1 cellular context compared by ENCODE assay signal in the genomic region with DNA sequence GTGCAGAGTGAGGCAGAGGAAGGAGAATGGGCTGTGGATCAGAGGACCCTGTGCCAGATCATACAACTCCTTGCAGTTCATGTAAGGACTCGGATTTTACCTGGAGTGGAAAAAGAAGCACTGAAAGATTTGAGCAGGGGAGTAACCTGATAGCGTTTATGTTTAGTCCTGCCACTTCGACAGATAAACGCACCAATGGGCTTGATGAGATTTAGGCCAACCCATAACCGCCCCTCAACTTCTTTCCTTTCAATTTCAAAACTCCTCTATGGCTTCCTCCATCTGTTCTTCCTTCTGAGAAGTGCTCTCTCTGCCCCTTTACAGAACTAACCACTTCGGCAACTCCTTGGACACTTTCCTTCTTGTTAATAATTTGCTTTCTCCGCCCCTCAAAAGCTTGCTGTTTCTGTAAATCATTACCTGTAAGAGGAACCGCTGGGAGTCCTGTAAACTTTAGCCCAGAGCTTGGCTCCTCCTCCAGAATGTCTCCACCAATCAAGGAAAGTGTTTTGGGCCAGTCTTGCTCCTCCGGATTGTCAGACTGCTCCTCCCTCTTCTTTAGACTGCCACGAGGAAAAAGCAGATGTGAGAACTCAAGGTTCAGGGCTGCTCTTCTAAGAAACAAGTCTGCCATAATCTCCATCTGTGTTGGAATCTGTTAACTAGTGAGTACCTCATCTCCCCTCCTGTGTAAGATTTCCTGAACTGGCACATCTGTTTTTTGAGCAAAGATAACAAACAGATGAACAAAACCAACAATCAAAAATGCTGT.
TF ChIP-seq lines count a peak whose summit lies in the region.

A gene with protein sequence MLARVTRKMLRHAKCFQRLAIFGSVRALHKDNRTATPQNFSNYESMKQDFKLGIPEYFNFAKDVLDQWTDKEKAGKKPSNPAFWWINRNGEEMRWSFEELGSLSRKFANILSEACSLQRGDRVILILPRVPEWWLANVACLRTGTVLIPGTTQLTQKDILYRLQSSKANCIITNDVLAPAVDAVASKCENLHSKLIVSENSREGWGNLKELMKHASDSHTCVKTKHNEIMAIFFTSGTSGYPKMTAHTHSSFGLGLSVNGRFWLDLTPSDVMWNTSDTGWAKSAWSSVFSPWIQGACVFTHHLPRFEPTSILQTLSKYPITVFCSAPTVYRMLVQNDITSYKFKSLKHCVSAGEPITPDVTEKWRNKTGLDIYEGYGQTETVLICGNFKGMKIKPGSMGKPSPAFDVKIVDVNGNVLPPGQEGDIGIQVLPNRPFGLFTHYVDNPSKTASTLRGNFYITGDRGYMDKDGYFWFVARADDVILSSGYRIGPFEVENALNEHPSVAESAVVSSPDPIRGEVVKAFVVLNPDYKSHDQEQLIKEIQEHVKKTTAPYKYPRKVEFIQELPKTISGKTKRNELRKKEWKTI (plus strand): TSS at position 554 of the 772 bp plus-strand sequence. CDS start 6,021 bp downstream, outside the sequence.

TF ChIP-seq in K562, 482 proteins besides CTCF, POLR2A, EP300 and RAD21 (continued from another document and continues in another):
- no peak for TF ChIP-seq TRIM24 (IDR thresholded peaks at IDR 0.05)
- peak; percentile 98 for TF ChIP-seq MYBL2 (IDR thresholded peaks at IDR 0.05; ENCODE audit: low read depth)
- no peak for TF ChIP-seq MYBL2 (CRISPR knock-in tag; IDR thresholded peaks at IDR 0.05; ENCODE audit: borderline replicate concordance)
- TF ChIP-seq FOS (IDR thresholded peaks at IDR 0.05; ENCODE audit: extremely low read depth, insufficient read length) = no peak
- TF ChIP-seq NFE2L1 (tag; IDR thresholded peaks at IDR 0.05; ENCODE audit: borderline replicate concordance, low read depth) = no peak
- TF ChIP-seq BRCA1 (IDR thresholded peaks at IDR 0.05) = no peak
- TF ChIP-seq BRCA1 (CRISPR knock-in tag; IDR thresholded peaks at IDR 0.05) = no peak
- TF ChIP-seq SRSF7 (optimal IDR thresholded peaks at IDR 0.05; ENCODE audit: low read depth, low read length) = no peak
- no peak for TF ChIP-seq HMGN3 (IDR thresholded peaks at IDR 0.05; ENCODE audit: borderline replicate concordance, extremely low read depth, insufficient read length, low read depth, low read length)
- TF ChIP-seq, protein P1, sequence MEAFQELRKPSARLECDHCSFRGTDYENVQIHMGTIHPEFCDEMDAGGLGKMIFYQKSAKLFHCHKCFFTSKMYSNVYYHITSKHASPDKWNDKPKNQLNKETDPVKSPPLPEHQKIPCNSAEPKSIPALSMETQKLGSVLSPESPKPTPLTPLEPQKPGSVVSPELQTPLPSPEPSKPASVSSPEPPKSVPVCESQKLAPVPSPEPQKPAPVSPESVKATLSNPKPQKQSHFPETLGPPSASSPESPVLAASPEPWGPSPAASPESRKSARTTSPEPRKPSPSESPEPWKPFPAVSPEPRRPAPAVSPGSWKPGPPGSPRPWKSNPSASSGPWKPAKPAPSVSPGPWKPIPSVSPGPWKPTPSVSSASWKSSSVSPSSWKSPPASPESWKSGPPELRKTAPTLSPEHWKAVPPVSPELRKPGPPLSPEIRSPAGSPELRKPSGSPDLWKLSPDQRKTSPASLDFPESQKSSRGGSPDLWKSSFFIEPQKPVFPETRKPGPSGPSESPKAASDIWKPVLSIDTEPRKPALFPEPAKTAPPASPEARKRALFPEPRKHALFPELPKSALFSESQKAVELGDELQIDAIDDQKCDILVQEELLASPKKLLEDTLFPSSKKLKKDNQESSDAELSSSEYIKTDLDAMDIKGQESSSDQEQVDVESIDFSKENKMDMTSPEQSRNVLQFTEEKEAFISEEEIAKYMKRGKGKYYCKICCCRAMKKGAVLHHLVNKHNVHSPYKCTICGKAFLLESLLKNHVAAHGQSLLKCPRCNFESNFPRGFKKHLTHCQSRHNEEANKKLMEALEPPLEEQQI (IDR thresholded peaks at IDR 0.05) = peak; percentile 55
- TF ChIP-seq ZNF133 (CRISPR knock-in tag; IDR thresholded peaks at IDR 0.05) = no peak
- TF ChIP-seq TCF7 (IDR thresholded peaks at IDR 0.05; ENCODE audit: borderline replicate concordance) = no peak
- no peak for TF ChIP-seq MTA2 (IDR thresholded peaks at IDR 0.05; ENCODE audit: low read depth)
- no peak for TF ChIP-seq ZNF561 (CRISPR knock-in tag; conservative IDR thresholded peaks at IDR 0.05)
- peak; percentile 56; the same call in 1 of the 2 replicates for TF ChIP-seq SPI1 (IDR thresholded peaks at IDR 0.05; ENCODE audit: borderline replicate concordance, low read depth, low read length)
- TF ChIP-seq, protein P2, sequence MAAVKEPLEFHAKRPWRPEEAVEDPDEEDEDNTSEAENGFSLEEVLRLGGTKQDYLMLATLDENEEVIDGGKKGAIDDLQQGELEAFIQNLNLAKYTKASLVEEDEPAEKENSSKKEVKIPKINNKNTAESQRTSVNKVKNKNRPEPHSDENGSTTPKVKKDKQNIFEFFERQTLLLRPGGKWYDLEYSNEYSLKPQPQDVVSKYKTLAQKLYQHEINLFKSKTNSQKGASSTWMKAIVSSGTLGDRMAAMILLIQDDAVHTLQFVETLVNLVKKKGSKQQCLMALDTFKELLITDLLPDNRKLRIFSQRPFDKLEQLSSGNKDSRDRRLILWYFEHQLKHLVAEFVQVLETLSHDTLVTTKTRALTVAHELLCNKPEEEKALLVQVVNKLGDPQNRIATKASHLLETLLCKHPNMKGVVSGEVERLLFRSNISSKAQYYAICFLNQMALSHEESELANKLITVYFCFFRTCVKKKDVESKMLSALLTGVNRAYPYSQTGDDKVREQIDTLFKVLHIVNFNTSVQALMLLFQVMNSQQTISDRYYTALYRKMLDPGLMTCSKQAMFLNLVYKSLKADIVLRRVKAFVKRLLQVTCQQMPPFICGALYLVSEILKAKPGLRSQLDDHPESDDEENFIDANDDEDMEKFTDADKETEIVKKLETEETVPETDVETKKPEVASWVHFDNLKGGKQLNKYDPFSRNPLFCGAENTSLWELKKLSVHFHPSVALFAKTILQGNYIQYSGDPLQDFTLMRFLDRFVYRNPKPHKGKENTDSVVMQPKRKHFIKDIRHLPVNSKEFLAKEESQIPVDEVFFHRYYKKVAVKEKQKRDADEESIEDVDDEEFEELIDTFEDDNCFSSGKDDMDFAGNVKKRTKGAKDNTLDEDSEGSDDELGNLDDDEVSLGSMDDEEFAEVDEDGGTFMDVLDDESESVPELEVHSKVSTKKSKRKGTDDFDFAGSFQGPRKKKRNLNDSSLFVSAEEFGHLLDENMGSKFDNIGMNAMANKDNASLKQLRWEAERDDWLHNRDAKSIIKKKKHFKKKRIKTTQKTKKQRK (IDR thresholded peaks at IDR 0.05; ENCODE audit: borderline replicate concordance, low read depth, low read length) = no peak
- TF ChIP-seq, protein P3, sequence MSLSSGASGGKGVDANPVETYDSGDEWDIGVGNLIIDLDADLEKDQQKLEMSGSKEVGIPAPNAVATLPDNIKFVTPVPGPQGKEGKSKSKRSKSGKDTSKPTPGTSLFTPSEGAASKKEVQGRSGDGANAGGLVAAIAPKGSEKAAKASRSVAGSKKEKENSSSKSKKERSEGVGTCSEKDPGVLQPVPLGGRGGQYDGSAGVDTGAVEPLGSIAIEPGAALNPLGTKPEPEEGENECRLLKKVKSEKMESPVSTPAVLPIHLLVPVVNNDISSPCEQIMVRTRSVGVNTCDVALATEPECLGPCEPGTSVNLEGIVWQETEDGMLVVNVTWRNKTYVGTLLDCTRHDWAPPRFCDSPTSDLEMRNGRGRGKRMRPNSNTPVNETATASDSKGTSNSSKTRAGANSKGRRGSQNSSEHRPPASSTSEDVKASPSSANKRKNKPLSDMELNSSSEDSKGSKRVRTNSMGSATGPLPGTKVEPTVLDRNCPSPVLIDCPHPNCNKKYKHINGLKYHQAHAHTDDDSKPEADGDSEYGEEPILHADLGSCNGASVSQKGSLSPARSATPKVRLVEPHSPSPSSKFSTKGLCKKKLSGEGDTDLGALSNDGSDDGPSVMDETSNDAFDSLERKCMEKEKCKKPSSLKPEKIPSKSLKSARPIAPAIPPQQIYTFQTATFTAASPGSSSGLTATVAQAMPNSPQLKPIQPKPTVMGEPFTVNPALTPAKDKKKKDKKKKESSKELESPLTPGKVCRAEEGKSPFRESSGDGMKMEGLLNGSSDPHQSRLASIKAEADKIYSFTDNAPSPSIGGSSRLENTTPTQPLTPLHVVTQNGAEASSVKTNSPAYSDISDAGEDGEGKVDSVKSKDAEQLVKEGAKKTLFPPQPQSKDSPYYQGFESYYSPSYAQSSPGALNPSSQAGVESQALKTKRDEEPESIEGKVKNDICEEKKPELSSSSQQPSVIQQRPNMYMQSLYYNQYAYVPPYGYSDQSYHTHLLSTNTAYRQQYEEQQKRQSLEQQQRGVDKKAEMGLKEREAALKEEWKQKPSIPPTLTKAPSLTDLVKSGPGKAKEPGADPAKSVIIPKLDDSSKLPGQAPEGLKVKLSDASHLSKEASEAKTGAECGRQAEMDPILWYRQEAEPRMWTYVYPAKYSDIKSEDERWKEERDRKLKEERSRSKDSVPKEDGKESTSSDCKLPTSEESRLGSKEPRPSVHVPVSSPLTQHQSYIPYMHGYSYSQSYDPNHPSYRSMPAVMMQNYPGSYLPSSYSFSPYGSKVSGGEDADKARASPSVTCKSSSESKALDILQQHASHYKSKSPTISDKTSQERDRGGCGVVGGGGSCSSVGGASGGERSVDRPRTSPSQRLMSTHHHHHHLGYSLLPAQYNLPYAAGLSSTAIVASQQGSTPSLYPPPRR (CRISPR knock-in tag; IDR thresholded peaks at IDR 0.05; ENCODE audit: borderline replicate concordance) = no peak
- no peak for TF ChIP-seq NONO (IDR thresholded peaks at IDR 0.05; ENCODE audit: low read depth in 2 of 2, low read length in 1 of 2)
- TF ChIP-seq, protein P4, sequence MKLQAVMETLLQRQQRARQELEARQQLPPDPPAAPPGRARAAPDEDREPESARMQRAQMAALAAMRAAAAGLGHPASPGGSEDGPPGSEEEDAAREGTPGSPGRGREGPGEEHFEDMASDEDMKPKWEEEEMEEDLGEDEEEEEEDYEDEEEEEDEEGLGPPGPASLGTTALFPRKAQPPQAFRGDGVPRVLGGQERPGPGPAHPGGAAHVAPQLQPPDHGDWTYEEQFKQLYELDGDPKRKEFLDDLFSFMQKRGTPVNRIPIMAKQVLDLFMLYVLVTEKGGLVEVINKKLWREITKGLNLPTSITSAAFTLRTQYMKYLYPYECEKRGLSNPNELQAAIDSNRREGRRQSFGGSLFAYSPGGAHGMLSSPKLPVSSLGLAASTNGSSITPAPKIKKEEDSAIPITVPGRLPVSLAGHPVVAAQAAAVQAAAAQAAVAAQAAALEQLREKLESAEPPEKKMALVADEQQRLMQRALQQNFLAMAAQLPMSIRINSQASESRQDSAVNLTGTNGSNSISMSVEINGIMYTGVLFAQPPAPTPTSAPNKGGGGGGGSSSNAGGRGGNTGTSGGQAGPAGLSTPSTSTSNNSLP (IDR thresholded peaks at IDR 0.05; ENCODE audit: borderline replicate concordance, low read depth, low read length) = 0 out of 2 replicates have a peak, but pooled peaks have one; percentile 14
- no peak for TF ChIP-seq ZNF551 (CRISPR knock-in tag; IDR thresholded peaks at IDR 0.05)
- 0 out of 2 replicates have a peak, but pooled peaks have one; percentile 20 for TF ChIP-seq ELF4 (CRISPR knock-in tag; IDR thresholded peaks at IDR 0.05)
- TF ChIP-seq, protein P5, sequence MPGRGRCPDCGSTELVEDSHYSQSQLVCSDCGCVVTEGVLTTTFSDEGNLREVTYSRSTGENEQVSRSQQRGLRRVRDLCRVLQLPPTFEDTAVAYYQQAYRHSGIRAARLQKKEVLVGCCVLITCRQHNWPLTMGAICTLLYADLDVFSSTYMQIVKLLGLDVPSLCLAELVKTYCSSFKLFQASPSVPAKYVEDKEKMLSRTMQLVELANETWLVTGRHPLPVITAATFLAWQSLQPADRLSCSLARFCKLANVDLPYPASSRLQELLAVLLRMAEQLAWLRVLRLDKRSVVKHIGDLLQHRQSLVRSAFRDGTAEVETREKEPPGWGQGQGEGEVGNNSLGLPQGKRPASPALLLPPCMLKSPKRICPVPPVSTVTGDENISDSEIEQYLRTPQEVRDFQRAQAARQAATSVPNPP (IDR thresholded peaks at IDR 0.05; ENCODE audit: borderline replicate concordance, insufficient read depth, insufficient read length) = no peak
- TF ChIP-seq, protein P6, sequence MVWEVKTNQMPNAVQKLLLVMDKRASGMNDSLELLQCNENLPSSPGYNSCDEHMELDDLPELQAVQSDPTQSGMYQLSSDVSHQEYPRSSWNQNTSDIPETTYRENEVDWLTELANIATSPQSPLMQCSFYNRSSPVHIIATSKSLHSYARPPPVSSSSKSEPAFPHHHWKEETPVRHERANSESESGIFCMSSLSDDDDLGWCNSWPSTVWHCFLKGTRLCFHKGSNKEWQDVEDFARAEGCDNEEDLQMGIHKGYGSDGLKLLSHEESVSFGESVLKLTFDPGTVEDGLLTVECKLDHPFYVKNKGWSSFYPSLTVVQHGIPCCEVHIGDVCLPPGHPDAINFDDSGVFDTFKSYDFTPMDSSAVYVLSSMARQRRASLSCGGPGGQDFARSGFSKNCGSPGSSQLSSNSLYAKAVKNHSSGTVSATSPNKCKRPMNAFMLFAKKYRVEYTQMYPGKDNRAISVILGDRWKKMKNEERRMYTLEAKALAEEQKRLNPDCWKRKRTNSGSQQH (CRISPR knock-in tag; IDR thresholded peaks at IDR 0.05) = 0 out of 2 replicates have a peak, but pooled peaks have one; percentile 35
- no peak for TF ChIP-seq RBM14 (IDR thresholded peaks at IDR 0.05; ENCODE audit: borderline replicate concordance, insufficient read depth, low read depth, low read length)
- TF ChIP-seq, protein P7, sequence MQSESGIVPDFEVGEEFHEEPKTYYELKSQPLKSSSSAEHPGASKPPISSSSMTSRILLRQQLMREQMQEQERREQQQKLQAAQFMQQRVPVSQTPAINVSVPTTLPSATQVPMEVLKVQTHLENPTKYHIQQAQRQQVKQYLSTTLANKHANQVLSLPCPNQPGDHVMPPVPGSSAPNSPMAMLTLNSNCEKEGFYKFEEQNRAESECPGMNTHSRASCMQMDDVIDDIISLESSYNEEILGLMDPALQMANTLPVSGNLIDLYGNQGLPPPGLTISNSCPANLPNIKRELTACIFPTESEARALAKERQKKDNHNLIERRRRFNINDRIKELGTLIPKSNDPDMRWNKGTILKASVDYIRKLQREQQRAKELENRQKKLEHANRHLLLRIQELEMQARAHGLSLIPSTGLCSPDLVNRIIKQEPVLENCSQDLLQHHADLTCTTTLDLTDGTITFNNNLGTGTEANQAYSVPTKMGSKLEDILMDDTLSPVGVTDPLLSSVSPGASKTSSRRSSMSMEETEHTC (IDR thresholded peaks at IDR 0.05) = no peak
- no peak for TF ChIP-seq ZNF282 (CRISPR knock-in tag; IDR thresholded peaks at IDR 0.05)
- TF ChIP-seq ZFP1 (CRISPR knock-in tag; IDR thresholded peaks at IDR 0.05) = no peak
- TF ChIP-seq PCBP2 (IDR thresholded peaks at IDR 0.05; ENCODE audit: low read depth, low read length, poor library complexity, severe bottlenecking) = no peak
- no peak for TF ChIP-seq CEBPG (CRISPR knock-in tag; IDR thresholded peaks at IDR 0.05)
- no peak for TF ChIP-seq CEBPG (tag; conservative IDR thresholded peaks at IDR 0.05 in 1 of 2, IDR thresholded peaks at IDR 0.05 in 1 of 2)
- TF ChIP-seq, protein P8, sequence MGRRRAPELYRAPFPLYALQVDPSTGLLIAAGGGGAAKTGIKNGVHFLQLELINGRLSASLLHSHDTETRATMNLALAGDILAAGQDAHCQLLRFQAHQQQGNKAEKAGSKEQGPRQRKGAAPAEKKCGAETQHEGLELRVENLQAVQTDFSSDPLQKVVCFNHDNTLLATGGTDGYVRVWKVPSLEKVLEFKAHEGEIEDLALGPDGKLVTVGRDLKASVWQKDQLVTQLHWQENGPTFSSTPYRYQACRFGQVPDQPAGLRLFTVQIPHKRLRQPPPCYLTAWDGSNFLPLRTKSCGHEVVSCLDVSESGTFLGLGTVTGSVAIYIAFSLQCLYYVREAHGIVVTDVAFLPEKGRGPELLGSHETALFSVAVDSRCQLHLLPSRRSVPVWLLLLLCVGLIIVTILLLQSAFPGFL (CRISPR knock-in tag; IDR thresholded peaks at IDR 0.05) = no peak
- TF ChIP-seq TAL1 (IDR thresholded peaks at IDR 0.05) = 0 out of 2 replicates have a peak, but pooled peaks have one; percentile 3
